Comparison of ENCODE assay signal across 8 cellular contexts in genomic region chr20:62618622-62619529, GRCh38. TPM values are rescaled to one million over a fixed set of nuclear protein-coding genes. Genes with fewer than 3 reads are reported as not detected.
A peak's percentile ranks its signal among the peaks of the same experiment; 100 is the strongest.
DNase-seq lines count a peak whose midpoint lies in the region; ATAC-seq and TF ChIP-seq lines count a peak whose summit lies in the region.

No MANE protein-coding gene starts in this region.

- intact Hi-C loops in mammary epithelial cell (cut with micrococcal nuclease): loop anchor here (5.0 kb wide), 2 partner anchors 212 to 232 kb away; partner anchors contain the start of genes CABLES2 and RPS21

- no peaks in the 10 kb centered on the region for H3K36me3 Mint-ChIP-seq in activated CD8-positive, alpha-beta T cell treated with anti-CD3 and anti-CD28 coated beads, Interleukin-2, amount 10 ng/mL, durations not matched to agents 7 days and 5 days (ENCODE audit: low read depth)
- H3K36me3 Mint-ChIP-seq in neural progenitor cell: no peaks in the 10 kb centered on the region

- H3K4me3 Mint-ChIP-seq in activated CD8-positive, alpha-beta T cell treated with anti-CD3 and anti-CD28 coated beads, Interleukin-2, amount 10 ng/mL, durations not matched to agents 7 days and 5 days: peak overlapping the region; percentile 60
- H3K4me3 Mint-ChIP-seq in neural progenitor cell: no peak overlapping the region

- POLR2A ChIA-PET in activated CD8-positive, alpha-beta T cell treated with anti-CD3 and anti-CD28 coated beads, Interleukin-2, amount 10 ng/mL, durations not matched to agents 7 days and 5 days (lab: Charles Lee): interaction anchor here (0.7 to 2.5 kb wide), 6 partner anchors 13 to 176 kb away, joined by 3 to 15 read pairs (median 4); partner anchors contain the start of gene SLCO4A1

- peaks cover 15% of the 10 kb centered on the region for H3K4me1 ChIP-seq in neural progenitor cell
- peaks cover 12% of the 10 kb centered on the region for H3K4me1 ChIP-seq in mammary epithelial cell (ENCODE audit: insufficient read depth, low read length)

- no peaks in the 10 kb centered on the region for H3F3A ChIP-seq in neural progenitor cell (ENCODE audit: low read depth)

- no peak overlapping the region for H3K27ac ChIP-seq in neural progenitor cell
- no peak overlapping the region for H3K27ac ChIP-seq in mammary epithelial cell (ENCODE audit: insufficient read depth, low read depth, low read length)

- no peaks in the 10 kb centered on the region for H3K27me3 ChIP-seq in neural progenitor cell
- H3K27me3 ChIP-seq in mammary epithelial cell (ENCODE audit: insufficient read depth, low read length): no peaks in the 10 kb centered on the region

- peak overlapping the region; percentile 98 for H3K27ac Mint-ChIP-seq in activated CD8-positive, alpha-beta T cell treated with anti-CD3 and anti-CD28 coated beads, Interleukin-2, amount 10 ng/mL, durations not matched to agents 7 days and 5 days
- no peak overlapping the region for H3K27ac Mint-ChIP-seq in neural progenitor cell

- no peaks in the 10 kb centered on the region for H4K20me1 ChIP-seq in neural progenitor cell (ENCODE audit: low read depth)
- H4K20me1 ChIP-seq in mammary epithelial cell (ENCODE audit: insufficient read depth, low read length): no peaks in the 10 kb centered on the region

- BruUV-seq in mammary epithelial cell (replicated peaks; lab: Mats Ljungman, UMichigan): no TSS peak

- ATAC-seq in GM18502 (IDR thresholded peaks at IDR 0.05; ENCODE audit: poor library complexity, unreplicated experiment) (peak; percentile 37), HG02885 (IDR thresholded peaks at IDR 0.05; ENCODE audit: poor library complexity, unreplicated experiment) (peak; percentile 44), GM19035 (IDR thresholded peaks at IDR 0.05; ENCODE audit: unreplicated experiment) (no peak)
- peak; percentile 64 for ATAC-seq in activated CD8-positive, alpha-beta T cell treated with anti-CD3 and anti-CD28 coated beads, Interleukin-2, amount 10 ng/mL, durations not matched to agents 7 days and 5 days

- H3K27me3 Mint-ChIP-seq in activated CD8-positive, alpha-beta T cell treated with anti-CD3 and anti-CD28 coated beads, Interleukin-2, amount 10 ng/mL, durations not matched to agents 7 days and 5 days (ENCODE audit: low read depth): peaks cover 8% of the 10 kb centered on the region
- peaks cover 6% of the 10 kb centered on the region for H3K27me3 Mint-ChIP-seq in neural progenitor cell (ENCODE audit: insufficient read depth, low read depth)

- H3K9me3 Mint-ChIP-seq in activated CD8-positive, alpha-beta T cell treated with anti-CD3 and anti-CD28 coated beads, Interleukin-2, amount 10 ng/mL, durations not matched to agents 7 days and 5 days (ENCODE audit: insufficient read depth): no peaks in the 10 kb centered on the region
- peaks cover under 1% of the 10 kb centered on the region for H3K9me3 Mint-ChIP-seq in neural progenitor cell

- H3K79me2 ChIP-seq in neural progenitor cell (ENCODE audit: low read depth) (no peaks in the 10 kb centered on the region), mammary epithelial cell (ENCODE audit: insufficient read depth, low read length) (no peaks in the 10 kb centered on the region)

- WGBS in mammary epithelial cell (ENCODE audit: low coverage, missing lambda C conversion rate): 82% methylated on average over 22 of the region's 26 CpGs

- dilution Hi-C loops in mammary epithelial cell (cut with HindIII; ENCODE audit: low sequenced_read_pairs): no loop called here

- H3K4me1 Mint-ChIP-seq in activated CD8-positive, alpha-beta T cell treated with anti-CD3 and anti-CD28 coated beads, Interleukin-2, amount 10 ng/mL, durations not matched to agents 7 days and 5 days (ENCODE audit: low read depth): peaks cover 61% of the 10 kb centered on the region
- peaks cover 16% of the 10 kb centered on the region for H3K4me1 Mint-ChIP-seq in neural progenitor cell

- CTCF ChIA-PET in activated CD8-positive, alpha-beta T cell treated with anti-CD3 and anti-CD28 coated beads, Interleukin-2, amount 10 ng/mL, durations not matched to agents 7 days and 5 days (lab: Charles Lee): interaction anchor here (0.6 to 2.9 kb wide), 9 partner anchors 13 to 209 kb away, joined by 3 to 30 read pairs (median 6); no protein-coding TSS in a partner anchor
- CTCF ChIA-PET in mammary epithelial cell (lab: Charles Lee; ENCODE audit: low non-redundant PET): interaction anchor here (0.7 kb wide), 1 partner anchor 11 kb away, joined by 10 read pairs; no protein-coding TSS in a partner anchor

- H3K9me3 ChIP-seq in neural progenitor cell (ENCODE audit: low read depth): no peaks in the 10 kb centered on the region
- no peaks in the 10 kb centered on the region for H3K9me3 ChIP-seq in mammary epithelial cell (replicated peaks; ENCODE audit: insufficient read depth, low read length)

- no peaks in the 10 kb centered on the region for H3K36me3 ChIP-seq in neural progenitor cell
- no peaks in the 10 kb centered on the region for H3K36me3 ChIP-seq in mammary epithelial cell (ENCODE audit: insufficient read depth, low read length)

- H3K4me3 ChIP-seq in neural progenitor cell (no peak overlapping the region), mammary epithelial cell (replicated peaks in 1 of 3; ENCODE audit: insufficient read depth in 1 of 3, low read depth in 2 of 3, low read length in 3 of 3) (no peak overlapping the region)

- in situ Hi-C loops in mammary epithelial cell (cut with MboI; ENCODE audit: low sequenced_read_pairs in 2 of 2): loop anchor here (10.0 to 25.0 kb wide), 2 partner anchors 114 to 232 kb away; partner anchors contain the start of gene RPS21 (in 1 of the 2)

- TF ChIP-seq CTCF in neural progenitor cell (IDR thresholded peaks at IDR 0.05): no peak
- no peak for TF ChIP-seq CTCF in mammary epithelial cell (conservative IDR thresholded peaks at IDR 0.05 in 1 of 2, IDR thresholded peaks at IDR 0.05 in 1 of 2; ENCODE audit: extremely low read depth in 1 of 2, insufficient read depth in 1 of 2, low read depth in 1 of 2, low read length in 2 of 2)

- no peak overlapping the region for H3K4me2 ChIP-seq in neural progenitor cell
- no peak overlapping the region for H3K4me2 ChIP-seq in mammary epithelial cell (ENCODE audit: insufficient read depth, low read depth, low read length)

- DNase-seq in activated CD8-positive, alpha-beta T cell treated with anti-CD3 and anti-CD28 coated beads, Interleukin-2, amount 10 ng/mL, durations not matched to agents 7 days and 5 days: peak; percentile 87
- peak; percentile 46 for DNase-seq in neural progenitor cell (ENCODE audit: low spot score)
- no peak for DNase-seq in NCI-H526 (lab: John Stamatoyannopoulos, UW)
- no peak for DNase-seq in mammary epithelial cell
- no peak for DNase-seq in inferior parietal cortex (ENCODE audit: extremely low spot score)

- H2AFZ ChIP-seq in neural progenitor cell (replicated peaks): no peak overlapping the region
- no peak overlapping the region for H2AFZ ChIP-seq in mammary epithelial cell (ENCODE audit: low read depth, low read length)

- H3K9ac ChIP-seq in neural progenitor cell (no peak overlapping the region), mammary epithelial cell (ENCODE audit: insufficient read depth, low read length) (no peak overlapping the region)

RNA-seq across cellular contexts. Expression of gene SLCO4A1, which starts 23.4 kb away (rescaled TPM):
- total RNA-seq in activated CD8-positive, alpha-beta T cell treated with anti-CD3 and anti-CD28 coated beads, Interleukin-2, amount 10 ng/mL, durations not matched to agents 7 days and 5 days: 10 to 100 TPM; 79.4 to 79.9 TPM
- 0.88 and 3.1 TPM in 2 replicates for total RNA-seq in neural progenitor cell (ENCODE audit: low replicate concordance)
- total RNA-seq in mammary epithelial cell: under 1 TPM; 0.17 to 0.33 TPM
- 0.99 TPM for polyA plus RNA-seq in mammary epithelial cell
- 1.3 TPM for polyA minus RNA-seq in mammary epithelial cell

Comparison
In these comparisons a context has a peak if more than half of its experiments do, and no peak if none do; other contexts are left out.
1. DNase-seq: peak in activated CD8-positive, alpha-beta T cell treated with anti-CD3 and anti-CD28 coated beads, Interleukin-2, amount 10 ng/mL, durations not matched to agents 7 days and 5 days (single experiment) and neural progenitor cell (single experiment); none in NCI-H526 (0 of 2), mammary epithelial cell (single experiment) and inferior parietal cortex (single experiment).
2. RNA of gene SLCO4A1, which starts 23.4 kb away (total RNA-seq): 79.4 to 79.9 TPM in activated CD8-positive, alpha-beta T cell treated with anti-CD3 and anti-CD28 coated beads, Interleukin-2, amount 10 ng/mL, durations not matched to agents 7 days and 5 days; 0.88 to 3.1 TPM in neural progenitor cell and 0.17 to 0.33 TPM in mammary epithelial cell; every median in the first group is over 10 times any median in the second.